Comparison of ENCODE assay signal across 8 cellular contexts in the genomic region with DNA sequence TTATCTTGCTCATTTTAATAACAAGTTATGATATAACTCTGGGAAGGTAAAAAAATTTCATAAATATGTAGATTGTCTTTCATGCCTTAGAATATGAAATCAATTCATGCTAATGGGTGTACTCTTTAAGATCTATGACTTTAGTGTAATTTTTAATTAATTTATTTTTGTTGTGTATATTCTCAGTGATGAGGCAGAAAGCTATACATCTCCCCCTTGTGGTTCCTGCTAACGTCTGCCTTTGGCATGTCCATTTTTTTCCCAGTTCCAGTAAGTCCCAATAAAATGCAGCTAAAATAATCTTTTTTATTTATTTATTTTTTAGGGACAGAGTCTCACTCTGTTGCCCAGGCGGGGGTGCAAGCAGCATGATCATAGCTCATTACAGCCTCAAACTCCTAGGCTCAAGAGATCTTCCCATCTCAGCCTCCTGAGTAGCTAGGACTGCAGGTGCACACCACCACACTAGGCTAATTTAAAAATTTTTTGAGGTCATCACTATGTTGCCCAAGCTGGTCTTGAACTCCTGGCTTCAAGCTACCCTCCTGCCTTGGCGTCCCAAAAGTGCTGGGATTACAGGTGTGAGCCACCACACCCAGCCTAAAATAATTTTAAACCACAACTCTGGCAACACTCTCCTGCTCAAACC.
DNase-seq lines count a peak whose midpoint lies in the region; ATAC-seq lines count a peak whose summit lies in the region.

No MANE protein-coding gene starts in this region.

- no peaks in the 10 kb centered on the region for H3K9me3 ChIP-seq in HAP-1

- DNase-seq in AG08396 (ENCODE audit: low spot score) (peak; percentile 15), HAP-1 (ENCODE audit: low spot score in 2 of 2) (peak; percentile 32 to 41), SHP77 treated with DMSO at 0.1 percent for 48 hours (lab: John Stamatoyannopoulos, UW) (peak; percentile 29), glomerular visceral epithelial cell (ENCODE audit: extremely low spot score) (peak; percentile 20), UCSD-AML1 (lab: John Stamatoyannopoulos, UW; ENCODE audit: unreplicated experiment) (no peak), D341Med (ENCODE audit: low spot score) (no peak)

- no peaks in the 10 kb centered on the region for H3K36me3 ChIP-seq in HAP-1 (replicated peaks)

- H3K27me3 ChIP-seq in HAP-1 (ENCODE audit: low read depth) = no peaks in the 10 kb centered on the region

- in situ Hi-C loops in HAP-1 (cut with MboI; ENCODE audit: low sequenced_read_pairs) = no loop called here

- ATAC-seq in GM19328 (IDR thresholded peaks at IDR 0.05; ENCODE audit: unreplicated experiment) (no peak), HG02852 (IDR thresholded peaks at IDR 0.05; ENCODE audit: unreplicated experiment) (no peak)

- H3K4me1 ChIP-seq in HAP-1 = peaks cover 8% of the 10 kb centered on the region

- H3K4me3 ChIP-seq in HAP-1 = no peak overlapping the region

Comparison
In these comparisons a context has a peak if more than half of its experiments do, and no peak if none do; other contexts are left out.
1. DNase-seq: peak in AG08396 (single experiment), HAP-1 (2 of 2), SHP77 treated with DMSO at 0.1 percent for 48 hours (single experiment) and glomerular visceral epithelial cell (single experiment); none in UCSD-AML1 (single experiment) and D341Med (single experiment).